35 cellular contexts compared by ENCODE assay signal in genomic region chr5:165626161-165626560, GRCh38.
DNase-seq lines count a peak whose midpoint lies in the region; ATAC-seq and TF ChIP-seq lines count a peak whose summit lies in the region.
"Had no signal": no experiment of that assay in that cellular context is flagged by ENCODE, and none has a peak within 500 bp of the region (broad histone marks: within the 10 kb centered on the region; RNA-seq: fewer than 3 reads in every experiment).

No MANE protein-coding gene starts in this region.

- H4K8ac ChIP-seq in IMR-90 (ENCODE audit: low read depth in 2 of 2, low read length in 2 of 2), result no peak overlapping the region

- H2AK9ac ChIP-seq in IMR-90 (replicated peaks; ENCODE audit: low read depth, low read length, poor library complexity), result no peak overlapping the region

- no peak overlapping the region for H2BK15ac ChIP-seq in IMR-90 (ENCODE audit: low read depth, low read length)

- ATAC-seq in GM23338 (no peak), IMR-90 (ENCODE audit: low read depth) (peak; percentile 13; the same call in 1 of the 2 replicates)
- ATAC-seq in stimulated activated naive B cell treated with anti-CD40 and anti-IgM and Interleukin-4, amounts not matched to agents 10 μg/mL and 1 μg/mL and 100 μg/mL, for 72 hours (replicated peaks), result no peak
- ATAC-seq in activated CD4-positive, alpha-beta T cell treated with anti-CD3 and anti-CD28 coated beads for 36 hours, result no peak
- ATAC-seq: A549; CD8-positive, alpha-beta T cell had no signal

- H3K4me1 Mint-ChIP-seq in GM23338, result peaks cover 9% of the 10 kb centered on the region
- H3K4me1 Mint-ChIP-seq in stimulated activated naive B cell treated with anti-CD40 and anti-IgM and Interleukin-4, amounts not matched to agents 10 μg/mL and 1 μg/mL and 100 μg/mL, for 72 hours, result peaks cover 0 to 3% of the 10 kb centered on the region in 2 donors
- H3K4me1 Mint-ChIP-seq in activated CD4-positive, alpha-beta T cell treated with anti-CD3 and anti-CD28 coated beads for 36 hours, result no peaks in the 10 kb centered on the region
- H3K4me1 Mint-ChIP-seq: B cell; CD4-positive, CD25-positive, alpha-beta regulatory T cell; CD8-positive, alpha-beta memory T cell had no signal

- no peaks in the 10 kb centered on the region for H3K9me1 ChIP-seq in IMR-90 (ENCODE audit: insufficient read depth, low read length)

- H3K27ac Mint-ChIP-seq in GM23338, result no peak overlapping the region
- H3K27ac Mint-ChIP-seq in stimulated activated naive B cell treated with anti-CD40 and anti-IgM and Interleukin-4, amounts not matched to agents 10 μg/mL and 1 μg/mL and 100 μg/mL, for 72 hours, result no peak overlapping the region
- no peak overlapping the region for H3K27ac Mint-ChIP-seq in activated CD4-positive, alpha-beta T cell treated with anti-CD3 and anti-CD28 coated beads for 36 hours
- H3K27ac Mint-ChIP-seq: B cell; CD14-positive monocyte; CD4-positive, alpha-beta T cell; CD4-positive, CD25-positive, alpha-beta regulatory T cell; CD8-positive, alpha-beta memory T cell; CD8-positive, alpha-beta T cell had no signal

- H3K27me3 ChIP-seq in GM23338 (ENCODE audit: insufficient read depth), result no peaks in the 10 kb centered on the region
- H3K27me3 ChIP-seq in IMR-90 (ENCODE audit: control insufficient read depth, insufficient read depth, low read length), result no peaks in the 10 kb centered on the region
- H3K27me3 ChIP-seq in smooth muscle cell (ENCODE audit: low read depth), result no peaks in the 10 kb centered on the region
- H3K27me3 ChIP-seq: BE2C; BLaER1; BLaER1 treated with 17β-estradiol and CSF1 and Interleukin-3, amounts not matched to agents 10 nM and 100 nM had no signal

- CTCF ChIA-PET in IMR-90 (lab: Yijun Ruan, JAX), result interaction anchor here (0.7 kb wide), 1 partner anchor 1047 kb away, joined by 4 read pairs; no protein-coding TSS in a partner anchor
- CTCF ChIA-PET in activated CD4-positive, alpha-beta T cell treated with anti-CD3 and anti-CD28 coated beads for 36 hours (lab: Charles Lee), result no interaction called here

- no peaks in the 10 kb centered on the region for H3K79me1 ChIP-seq in IMR-90 (ENCODE audit: low read depth in 1 of 2, low read length in 2 of 2)

- no peak overlapping the region for H3K14ac ChIP-seq in IMR-90 (replicated peaks; ENCODE audit: low read depth, low read length)

- H2BK5ac ChIP-seq in IMR-90 (ENCODE audit: low read depth, low read length, poor library complexity, severe bottlenecking), result no peak overlapping the region

- no peaks in the 10 kb centered on the region for H4K20me1 ChIP-seq in GM23338 (replicated peaks; ENCODE audit: insufficient read depth)
- H4K20me1 ChIP-seq in IMR-90 (ENCODE audit: insufficient read depth, low read length), result no peaks in the 10 kb centered on the region
- no peaks in the 10 kb centered on the region for H4K20me1 ChIP-seq in smooth muscle cell (ENCODE audit: low read depth)
- H4K20me1 ChIP-seq: BLaER1; BLaER1 treated with 17β-estradiol and CSF1 and Interleukin-3, amounts not matched to agents 10 nM and 100 nM had no signal

- H2BK20ac ChIP-seq in IMR-90 (ENCODE audit: low read depth, low read length), result no peak overlapping the region

- H3K4me3 ChIP-seq in GM23338, result no peak overlapping the region
- H3K4me3 ChIP-seq in IMR-90 (ENCODE audit: insufficient read depth, low read depth, low read length), result no peak overlapping the region
- no peak overlapping the region for H3K4me3 ChIP-seq in smooth muscle cell
- H3K4me3 ChIP-seq: A549; BLaER1; BLaER1 treated with 17β-estradiol and CSF1 and Interleukin-3, amounts not matched to agents 10 nM and 100 nM had no signal

- H3K23ac ChIP-seq in IMR-90 (ENCODE audit: low read depth, low read length), result no peak overlapping the region

- H3K27ac ChIP-seq in GM23338 (ENCODE audit: low read depth) (no peak overlapping the region), IMR-90 (ENCODE audit: insufficient read depth, low read length) (no peak overlapping the region), VCaP (peak overlapping the region; percentile 65; the same call in 1 of the 2 replicates), smooth muscle cell (ENCODE audit: low read depth) (no peak overlapping the region)
- H3K27ac ChIP-seq: 22Rv1; A549; BLaER1; BLaER1 treated with 17β-estradiol and CSF1 and Interleukin-3, amounts not matched to agents 10 nM and 100 nM; C4-2B had no signal

- no peak overlapping the region for H2BK120ac ChIP-seq in IMR-90 (ENCODE audit: low read depth, low read length)

- BruUV-seq in IMR-90 (replicated peaks; lab: Mats Ljungman, UMichigan), result no TSS peak

- no peak overlapping the region for H3K18ac ChIP-seq in IMR-90 (ENCODE audit: low read depth, low read length)

- H3K79me2 ChIP-seq in GM23338 (replicated peaks; ENCODE audit: insufficient read depth) (no peaks in the 10 kb centered on the region), smooth muscle cell (ENCODE audit: low read depth) (no peaks in the 10 kb centered on the region)

- no peak overlapping the region for H4K5ac ChIP-seq in IMR-90 (ENCODE audit: low read depth, low read length)

- TF ChIP-seq RAD21 in IMR-90 (IDR thresholded peaks at IDR 0.05; ENCODE audit: low read length), result no peak

- H3K4ac ChIP-seq in IMR-90 (ENCODE audit: low read depth, low read length), result no peak overlapping the region

- H3F3A ChIP-seq in GM23338 (replicated peaks; ENCODE audit: low read depth), result no peaks in the 10 kb centered on the region
- H3F3A ChIP-seq in smooth muscle cell (ENCODE audit: low read depth), result no peaks in the 10 kb centered on the region

- H3K36me3 Mint-ChIP-seq in GM23338 (ENCODE audit: low read depth), result peaks cover under 1% of the 10 kb centered on the region; the same call in 1 of the 3 replicates
- no peaks in the 10 kb centered on the region for H3K36me3 Mint-ChIP-seq in stimulated activated naive B cell treated with anti-CD40 and anti-IgM and Interleukin-4, amounts not matched to agents 10 μg/mL and 1 μg/mL and 100 μg/mL, for 72 hours
- no peaks in the 10 kb centered on the region for H3K36me3 Mint-ChIP-seq in activated CD4-positive, alpha-beta T cell treated with anti-CD3 and anti-CD28 coated beads for 36 hours (ENCODE audit: low read depth)
- H3K36me3 Mint-ChIP-seq: CD14-positive monocyte; CD4-positive, CD25-positive, alpha-beta regulatory T cell; CD8-positive, alpha-beta memory T cell; CD8-positive, alpha-beta T cell had no signal

- no peak for TF ChIP-seq CTCF in GM23338 (conservative IDR thresholded peaks at IDR 0.05; ENCODE audit: low read depth in 2 of 2)
- TF ChIP-seq CTCF in IMR-90 (conservative IDR thresholded peaks at IDR 0.05; ENCODE audit: low read depth, low read length), result no peak
- TF ChIP-seq CTCF in VCaP (conservative IDR thresholded peaks at IDR 0.05), result no peak
- TF ChIP-seq CTCF in smooth muscle cell (IDR thresholded peaks at IDR 0.05; ENCODE audit: borderline replicate concordance, insufficient read depth, poor library complexity, severe bottlenecking), result no peak

- no peak overlapping the region for H2AK5ac ChIP-seq in IMR-90 (ENCODE audit: low read depth, low read length)

- intact Hi-C loops in IMR-90 (cut with micrococcal nuclease), result loop anchor here (5.0 to 10.0 kb wide), 2 partner anchors 89 to 1611 kb away; no protein-coding TSS in a partner anchor
- intact Hi-C loops in activated CD4-positive, alpha-beta T cell treated with anti-CD3 and anti-CD28 coated beads for 36 hours (cut with DNase I, micrococcal nuclease), result no loop called here

- TF ChIP-seq POLR2A in IMR-90 (IDR thresholded peaks at IDR 0.05; ENCODE audit: low read depth, low read length), result no peak

- in situ Hi-C loops in IMR-90 (cut with MboI; ENCODE audit: low sequenced_read_pairs), result loop anchor here (25.0 kb wide), 1 partner anchor 1936 kb away; no protein-coding TSS in a partner anchor

- POLR2A ChIA-PET in IMR-90 (lab: Charles Lee; ENCODE audit: unreplicated experiment), result no interaction called here
- POLR2A ChIA-PET in activated CD4-positive, alpha-beta T cell treated with anti-CD3 and anti-CD28 coated beads for 36 hours (lab: Charles Lee), result no interaction called here

- no peak overlapping the region for H3K56ac ChIP-seq in IMR-90 (ENCODE audit: extremely low read depth, insufficient read depth, low read length)

- dilution Hi-C loops in IMR-90 (cut with HindIII; ENCODE audit: low sequenced_read_pairs, unreplicated experiment), result no loop called here

- no peaks in the 10 kb centered on the region for H3K9me3 ChIP-seq in IMR-90 (ENCODE audit: control insufficient read depth, insufficient read depth, low read length)
- H3K9me3 ChIP-seq in smooth muscle cell (replicated peaks; ENCODE audit: low read depth), result no peaks in the 10 kb centered on the region
- H3K9me3 ChIP-seq: A549, BE2C, BLaER1, Caco-2 had no signal

- no peak overlapping the region for H4K91ac ChIP-seq in IMR-90 (ENCODE audit: insufficient read depth, low read depth, low read length)

- H3K9ac ChIP-seq in IMR-90 (ENCODE audit: low read depth, low read length) (no peak overlapping the region), smooth muscle cell (ENCODE audit: low read depth) (no peak overlapping the region)
- H3K9ac ChIP-seq: BLaER1; BLaER1 treated with 17β-estradiol and CSF1 and Interleukin-3, amounts not matched to agents 10 nM and 100 nM had no signal

- no peak overlapping the region for H3K4me3 Mint-ChIP-seq in GM23338
- H3K4me3 Mint-ChIP-seq in stimulated activated naive B cell treated with anti-CD40 and anti-IgM and Interleukin-4, amounts not matched to agents 10 μg/mL and 1 μg/mL and 100 μg/mL, for 72 hours, result no peak overlapping the region
- H3K4me3 Mint-ChIP-seq in activated CD4-positive, alpha-beta T cell treated with anti-CD3 and anti-CD28 coated beads for 36 hours, result no peak overlapping the region
- H3K4me3 Mint-ChIP-seq: B cell; CD14-positive monocyte; CD4-positive, alpha-beta memory T cell; CD4-positive, alpha-beta T cell; CD4-positive, CD25-positive, alpha-beta regulatory T cell; CD8-positive, alpha-beta memory T cell; CD8-positive, alpha-beta T cell had no signal

- peaks cover 14% of the 10 kb centered on the region for H3K4me1 ChIP-seq in GM23338 (ENCODE audit: insufficient read depth)
- H3K4me1 ChIP-seq in IMR-90 (ENCODE audit: control insufficient read depth, insufficient read depth, low read length), result peaks cover 2% of the 10 kb centered on the region; the same call in 1 of the 2 replicates
- H3K4me1 ChIP-seq in smooth muscle cell (ENCODE audit: low read depth), result peaks cover 7% of the 10 kb centered on the region
- H3K4me1 ChIP-seq: A549, BE2C, Caco-2 had no signal

- H2AFZ ChIP-seq in GM23338 (peak overlapping the region; percentile 59; the same call in 1 of the 2 replicates), IMR-90 (replicated peaks; ENCODE audit: low read length, poor library complexity) (no peak overlapping the region), smooth muscle cell (ENCODE audit: low read depth) (no peak overlapping the region)

- 0 out of 2 replicates have a peak, but pooled peaks cover 5% of the 10 kb centered on the region for H3K9me2 ChIP-seq in GM23338 (ENCODE audit: insufficient read depth)

- H3K27me3 Mint-ChIP-seq in GM23338 (ENCODE audit: insufficient read depth, low read depth, poor library complexity), result peaks cover 4% of the 10 kb centered on the region
- H3K27me3 Mint-ChIP-seq in stimulated activated naive B cell treated with anti-CD40 and anti-IgM and Interleukin-4, amounts not matched to agents 10 μg/mL and 1 μg/mL and 100 μg/mL, for 72 hours, result no peaks in the 10 kb centered on the region
- H3K27me3 Mint-ChIP-seq in activated CD4-positive, alpha-beta T cell treated with anti-CD3 and anti-CD28 coated beads for 36 hours, result no peaks in the 10 kb centered on the region
- H3K27me3 Mint-ChIP-seq: B cell; CD4-positive, alpha-beta memory T cell; CD4-positive, alpha-beta T cell; CD4-positive, CD25-positive, alpha-beta regulatory T cell; CD8-positive, alpha-beta memory T cell had no signal

- H3K36me3 ChIP-seq in GM23338 (ENCODE audit: insufficient read depth) (no peaks in the 10 kb centered on the region), IMR-90 (ENCODE audit: control insufficient read depth, insufficient read depth, low read length) (no peaks in the 10 kb centered on the region), smooth muscle cell (ENCODE audit: low read depth) (no peaks in the 10 kb centered on the region)
- H3K36me3 ChIP-seq: BE2C; BLaER1; BLaER1 treated with 17β-estradiol and CSF1 and Interleukin-3, amounts not matched to agents 10 nM and 100 nM had no signal

- H3K9me3 Mint-ChIP-seq in GM23338, result peaks cover 6% of the 10 kb centered on the region; the same call in 2 of the 3 replicates
- peaks cover 0 to 2% of the 10 kb centered on the region in 2 donors for H3K9me3 Mint-ChIP-seq in stimulated activated naive B cell treated with anti-CD40 and anti-IgM and Interleukin-4, amounts not matched to agents 10 μg/mL and 1 μg/mL and 100 μg/mL, for 72 hours
- peaks cover 8% of the 10 kb centered on the region for H3K9me3 Mint-ChIP-seq in activated CD4-positive, alpha-beta T cell treated with anti-CD3 and anti-CD28 coated beads for 36 hours (ENCODE audit: low read depth)

- H3K4me2 ChIP-seq in GM23338, result 0 out of 2 replicates have a peak overlapping the region, but pooled peaks have one; percentile 1
- H3K4me2 ChIP-seq in IMR-90 (ENCODE audit: low read depth, low read length), result no peak overlapping the region
- peak overlapping the region; percentile 48 for H3K4me2 ChIP-seq in smooth muscle cell
- H3K4me2 ChIP-seq: A549; BLaER1; BLaER1 treated with 17β-estradiol and CSF1 and Interleukin-3, amounts not matched to agents 10 nM and 100 nM had no signal

- DNase-seq in GM23338 (ENCODE audit: low spot score) (no peak), IMR-90 (no peak), smooth muscle cell (lab: John Stamatoyannopoulos, UW; ENCODE audit: unreplicated experiment) (no peak), NCI-H2029 treated with DMSO at 0.1 percent for 48 hours (lab: John Stamatoyannopoulos, UW) (no peak), cerebellum (ENCODE audit: low spot score) (no peak)
- DNase-seq in stimulated activated naive B cell treated with anti-CD40 and anti-IgM and Interleukin-4, amounts not matched to agents 10 μg/mL and 1 μg/mL and 100 μg/mL, for 72 hours, result no peak
- no peak for DNase-seq in activated CD4-positive, alpha-beta T cell treated with anti-CD3 and anti-CD28 coated beads for 36 hours
- DNase-seq: 8988T; ACHN; AML-193; BE2C; C1 segment of cervical spinal cord; Caco-2; Calu3; CD4-positive, alpha-beta memory T cell; CD4-positive, alpha-beta T cell; CD4-positive, CD25-positive, alpha-beta regulatory T cell; CD8-positive, alpha-beta memory T cell; CD8-positive, alpha-beta T cell; COR-L47; DMS 273 treated with DMSO at 0.1 percent for 48 hours; DMS153; DMS53; DMS79; DMS79 treated with DMSO at 0.1 percent for 48 hours; DND-41; EL had no signal
